In genomic region chr2:210476194-210477128, GRCh38 we compare ENCODE assay signal across 8 cellular contexts. TPM values are rescaled to one million over a fixed set of nuclear protein-coding genes. Genes with fewer than 3 reads are reported as not detected.
DNase-seq lines count a peak whose midpoint lies in the region; ATAC-seq and TF ChIP-seq lines count a peak whose summit lies in the region.

LANCL1 (minus strand) TSS chr2:210476759; CDS start chr2:210476396, 363 bp downstream.

- peak within 1 kb of the TSS; percentile 89 for H3K27ac ChIP-seq in CD8-positive, alpha-beta T cell (ENCODE audit: low read depth, low read length)
- peak within 1 kb of the TSS; percentile 77 for H3K27ac ChIP-seq in effector memory CD4-positive, alpha-beta T cell (ENCODE audit: insufficient read depth, low read length, poor library complexity, severe bottlenecking)

- H3K9me3 ChIP-seq in CD8-positive, alpha-beta T cell (ENCODE audit: low read length) = no peaks in the 10 kb centered on the region
- H3K9me3 ChIP-seq in effector memory CD4-positive, alpha-beta T cell (ENCODE audit: control insufficient read depth, low read length) = no peaks in the 10 kb centered on the region

- intact Hi-C loops in CD8-positive, alpha-beta T cell (cut with DNase I, micrococcal nuclease) = loop anchor here (1.0 to 5.0 kb wide), 4 partner anchors 304 to 474 kb away; partner anchors contain the start of genes RPE (in 2 of the 2) and KANSL1L (in 1 of the 2)

- POLR2A ChIA-PET in CD8-positive, alpha-beta T cell (lab: Charles Lee) = interaction anchor here (0.6 to 1.1 kb wide), 2 partner anchors 9 to 11 kb away, joined by 3 to 4 read pairs; no protein-coding TSS in a partner anchor
- POLR2A ChIA-PET in activated CD8-positive, alpha-beta memory T cell treated with anti-CD3 and anti-CD28 coated beads for 36 hours (lab: Charles Lee) = no interaction called here

- H3K9me3 Mint-ChIP-seq in CD8-positive, alpha-beta T cell = no peaks in the 10 kb centered on the region

- H3K27me3 Mint-ChIP-seq in CD8-positive, alpha-beta T cell (ENCODE audit: low read depth) = no peaks in the 10 kb centered on the region

- H3K36me3 ChIP-seq in CD8-positive, alpha-beta T cell (ENCODE audit: insufficient read depth, low read length) = peaks cover 4% of the 10 kb centered on the region
- peaks cover 6% of the 10 kb centered on the region for H3K36me3 ChIP-seq in effector memory CD4-positive, alpha-beta T cell (ENCODE audit: control insufficient read depth, insufficient read depth, low read length)

- CTCF ChIA-PET in CD8-positive, alpha-beta T cell (lab: Charles Lee) = no interaction called here
- CTCF ChIA-PET in activated CD8-positive, alpha-beta memory T cell treated with anti-CD3 and anti-CD28 coated beads for 36 hours (lab: Charles Lee) = no interaction called here

- no peaks in the 10 kb centered on the region for H3K27me3 ChIP-seq in CD8-positive, alpha-beta T cell (ENCODE audit: insufficient read depth, low read length)
- no peaks in the 10 kb centered on the region for H3K27me3 ChIP-seq in effector memory CD4-positive, alpha-beta T cell (replicated peaks; ENCODE audit: control insufficient read depth, insufficient read depth, low read length, poor library complexity, severe bottlenecking)

- peak within 1 kb of the TSS; percentile 91 for H3K4me3 ChIP-seq in CD8-positive, alpha-beta T cell (ENCODE audit: low read depth, low read length)
- H3K4me3 ChIP-seq in effector memory CD4-positive, alpha-beta T cell (ENCODE audit: insufficient read depth, low read depth, low read length, poor library complexity, severe bottlenecking) = peak within 1 kb of the TSS; percentile 90

- H3K4me1 ChIP-seq in CD8-positive, alpha-beta T cell (ENCODE audit: insufficient read depth, low read length) = peaks cover 26% of the 10 kb centered on the region
- H3K4me1 ChIP-seq in effector memory CD4-positive, alpha-beta T cell (ENCODE audit: control insufficient read depth, insufficient read depth, low read length, poor library complexity, severe bottlenecking) = peaks cover 5% of the 10 kb centered on the region

- peak; percentile 65 to 85 (median 75) for DNase-seq in CD8-positive, alpha-beta T cell
- DNase-seq in HPDE6-E6E7 (ENCODE audit: extremely low spot score) (peak; percentile 88), NOMO-1 (lab: John Stamatoyannopoulos, UW; ENCODE audit: unreplicated experiment in 2 of 2) (peak; percentile 91 to 92), lung microvascular endothelial cell (ENCODE audit: low read depth in 2 of 2) (peak; percentile 83 to 88)
- peak; percentile 63 to 76 (median 69) for DNase-seq in effector memory CD4-positive, alpha-beta T cell
- DNase-seq in stimulated activated CD4-positive, alpha-beta T cell treated with anti-CD3 and anti-CD28 coated beads, TNF-alpha, amount 100 ng/mL, for 48 hours (ENCODE audit: low read depth in 3 of 3) = peak; percentile 59 to 80 (median 69)

- peak; percentile 96 for ATAC-seq in CD8-positive, alpha-beta T cell
- ATAC-seq in GM19463 (IDR thresholded peaks at IDR 0.05; ENCODE audit: unreplicated experiment) = peak; percentile 100

- peaks cover 73% of the 10 kb centered on the region for H3K4me1 Mint-ChIP-seq in CD8-positive, alpha-beta T cell (ENCODE audit: low read depth)

- H3K27ac Mint-ChIP-seq in CD8-positive, alpha-beta T cell = peak within 1 kb of the TSS; percentile 100

- H3K4me3 Mint-ChIP-seq in CD8-positive, alpha-beta T cell = peak within 1 kb of the TSS; percentile 100

- no peak for TF ChIP-seq CTCF in CD8-positive, alpha-beta T cell (IDR thresholded peaks at IDR 0.05)

- peaks cover 38% of the 10 kb centered on the region for H3K36me3 Mint-ChIP-seq in CD8-positive, alpha-beta T cell

RNA-seq across cellular contexts. Expression of gene LANCL1, which starts in this region (rescaled TPM):
- 10 to 100 TPM; 15.5 to 19.1 TPM for total RNA-seq in CD8-positive, alpha-beta T cell
- total RNA-seq in activated CD8-positive, alpha-beta memory T cell treated with anti-CD3 and anti-CD28 coated beads for 36 hours = 10 to 100 TPM; 35.0 to 35.6 TPM
- total RNA-seq in lung microvascular endothelial cell = 17.9 and 18.1 TPM in 2 replicates

Comparison
In these comparisons a context has a peak if more than half of its experiments do, and no peak if none do; other contexts are left out.
1. Peak in every context shown above with its lines: DNase-seq, ATAC-seq, H3K4me3 ChIP-seq and H3K27ac ChIP-seq.